1 cellular context compared by ENCODE assay signal in the genomic region with DNA sequence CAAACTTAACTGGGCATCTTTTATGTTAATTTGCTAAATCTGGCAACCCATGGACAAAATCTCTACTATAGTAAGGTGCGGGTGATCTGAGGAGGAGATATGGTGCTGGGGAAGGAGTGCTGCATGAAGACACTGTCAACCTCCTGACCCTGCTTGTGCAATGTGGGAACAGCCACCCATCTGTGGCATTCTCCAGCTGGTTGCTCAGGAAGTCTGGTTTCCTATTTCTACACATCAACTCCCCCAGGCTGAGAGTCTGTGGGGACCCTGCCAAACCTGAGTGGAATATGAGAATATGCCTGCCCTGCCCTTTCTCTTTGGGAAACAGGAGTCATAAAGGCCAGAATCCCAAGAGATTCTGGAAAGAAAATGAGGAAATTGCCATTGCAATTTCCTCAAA.
TF ChIP-seq lines count a peak whose summit lies in the region.

No MANE protein-coding gene starts in this region.

TF ChIP-seq in SK-N-SH, 30 proteins besides CTCF, POLR2A, EP300 and RAD21 (continued from another document):
- TF ChIP-seq, protein P1, sequence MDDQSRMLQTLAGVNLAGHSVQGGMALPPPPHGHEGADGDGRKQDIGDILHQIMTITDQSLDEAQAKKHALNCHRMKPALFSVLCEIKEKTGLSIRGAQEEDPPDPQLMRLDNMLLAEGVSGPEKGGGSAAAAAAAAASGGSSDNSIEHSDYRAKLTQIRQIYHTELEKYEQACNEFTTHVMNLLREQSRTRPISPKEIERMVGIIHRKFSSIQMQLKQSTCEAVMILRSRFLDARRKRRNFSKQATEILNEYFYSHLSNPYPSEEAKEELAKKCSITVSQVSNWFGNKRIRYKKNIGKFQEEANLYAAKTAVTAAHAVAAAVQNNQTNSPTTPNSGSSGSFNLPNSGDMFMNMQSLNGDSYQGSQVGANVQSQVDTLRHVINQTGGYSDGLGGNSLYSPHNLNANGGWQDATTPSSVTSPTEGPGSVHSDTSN (IDR thresholded peaks at IDR 0.05), result no peak
- TF ChIP-seq, protein P2, sequence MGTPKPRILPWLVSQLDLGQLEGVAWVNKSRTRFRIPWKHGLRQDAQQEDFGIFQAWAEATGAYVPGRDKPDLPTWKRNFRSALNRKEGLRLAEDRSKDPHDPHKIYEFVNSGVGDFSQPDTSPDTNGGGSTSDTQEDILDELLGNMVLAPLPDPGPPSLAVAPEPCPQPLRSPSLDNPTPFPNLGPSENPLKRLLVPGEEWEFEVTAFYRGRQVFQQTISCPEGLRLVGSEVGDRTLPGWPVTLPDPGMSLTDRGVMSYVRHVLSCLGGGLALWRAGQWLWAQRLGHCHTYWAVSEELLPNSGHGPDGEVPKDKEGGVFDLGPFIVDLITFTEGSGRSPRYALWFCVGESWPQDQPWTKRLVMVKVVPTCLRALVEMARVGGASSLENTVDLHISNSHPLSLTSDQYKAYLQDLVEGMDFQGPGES (IDR thresholded peaks at IDR 0.05; ENCODE audit: low read depth, low read length), result no peak
TF ChIP-seq in SK-N-SH: peak in this region for 0.
